In genomic region chr19:35775298-35776101, GRCh38 we compare ENCODE assay signal across 8 cellular contexts. TPM values are rescaled to one million over a fixed set of nuclear protein-coding genes. Genes with fewer than 3 reads are reported as not detected.
DNase-seq lines count a peak whose midpoint lies in the region; ATAC-seq and TF ChIP-seq lines count a peak whose summit lies in the region.

A gene with protein sequence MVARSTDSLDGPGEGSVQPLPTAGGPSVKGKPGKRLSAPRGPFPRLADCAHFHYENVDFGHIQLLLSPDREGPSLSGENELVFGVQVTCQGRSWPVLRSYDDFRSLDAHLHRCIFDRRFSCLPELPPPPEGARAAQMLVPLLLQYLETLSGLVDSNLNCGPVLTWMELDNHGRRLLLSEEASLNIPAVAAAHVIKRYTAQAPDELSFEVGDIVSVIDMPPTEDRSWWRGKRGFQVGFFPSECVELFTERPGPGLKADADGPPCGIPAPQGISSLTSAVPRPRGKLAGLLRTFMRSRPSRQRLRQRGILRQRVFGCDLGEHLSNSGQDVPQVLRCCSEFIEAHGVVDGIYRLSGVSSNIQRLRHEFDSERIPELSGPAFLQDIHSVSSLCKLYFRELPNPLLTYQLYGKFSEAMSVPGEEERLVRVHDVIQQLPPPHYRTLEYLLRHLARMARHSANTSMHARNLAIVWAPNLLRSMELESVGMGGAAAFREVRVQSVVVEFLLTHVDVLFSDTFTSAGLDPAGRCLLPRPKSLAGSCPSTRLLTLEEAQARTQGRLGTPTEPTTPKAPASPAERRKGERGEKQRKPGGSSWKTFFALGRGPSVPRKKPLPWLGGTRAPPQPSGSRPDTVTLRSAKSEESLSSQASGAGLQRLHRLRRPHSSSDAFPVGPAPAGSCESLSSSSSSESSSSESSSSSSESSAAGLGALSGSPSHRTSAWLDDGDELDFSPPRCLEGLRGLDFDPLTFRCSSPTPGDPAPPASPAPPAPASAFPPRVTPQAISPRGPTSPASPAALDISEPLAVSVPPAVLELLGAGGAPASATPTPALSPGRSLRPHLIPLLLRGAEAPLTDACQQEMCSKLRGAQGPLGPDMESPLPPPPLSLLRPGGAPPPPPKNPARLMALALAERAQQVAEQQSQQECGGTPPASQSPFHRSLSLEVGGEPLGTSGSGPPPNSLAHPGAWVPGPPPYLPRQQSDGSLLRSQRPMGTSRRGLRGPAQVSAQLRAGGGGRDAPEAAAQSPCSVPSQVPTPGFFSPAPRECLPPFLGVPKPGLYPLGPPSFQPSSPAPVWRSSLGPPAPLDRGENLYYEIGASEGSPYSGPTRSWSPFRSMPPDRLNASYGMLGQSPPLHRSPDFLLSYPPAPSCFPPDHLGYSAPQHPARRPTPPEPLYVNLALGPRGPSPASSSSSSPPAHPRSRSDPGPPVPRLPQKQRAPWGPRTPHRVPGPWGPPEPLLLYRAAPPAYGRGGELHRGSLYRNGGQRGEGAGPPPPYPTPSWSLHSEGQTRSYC (plus strand): TSS chr19:35775564. CDS start chr19:35775659, 95 bp downstream.

- under 1% methylated on average over 53 of the region's 82 CpGs for WGBS in prostate gland
- WGBS in urinary bladder: 1% methylated on average over 80 of the region's 82 CpGs

- H3K36me3 ChIP-seq in prostate gland (no peaks in the 10 kb centered on the region), urinary bladder (ENCODE audit: insufficient read depth) (no peaks in the 10 kb centered on the region)

- intact Hi-C loops in left ventricle myocardium superior (cut with micrococcal nuclease) (no loop called here), prostate gland (cut with DNase I) (no loop called here)

- peak in 2 of 4 experiments; percentile 3 to 19 for TF ChIP-seq CTCF in prostate gland (IDR thresholded peaks at IDR 0.05)

- DNase-seq in NCI-H187 (lab: John Stamatoyannopoulos, UW) (peak; percentile 98 to 99), T-helper 17 cell (peak; percentile 98 to 99 (median 99)), amygdala (lab: John Stamatoyannopoulos, UW) (peak; percentile 56 to 99 (median 95)), left ventricle myocardium superior (peak; percentile 100), prostate gland (ENCODE audit: low spot score) (peak; percentile 98)

- H3K4me3 Mint-ChIP-seq in T-helper 17 cell: peak within 1 kb of the TSS; percentile 89

- H3K36me3 Mint-ChIP-seq in T-helper 17 cell (ENCODE audit: low read depth): no peaks in the 10 kb centered on the region

- H3K4me1 ChIP-seq in prostate gland (replicated peaks) (no peaks in the 10 kb centered on the region), urinary bladder (ENCODE audit: insufficient read depth) (no peaks in the 10 kb centered on the region)

- no peak for TF ChIP-seq POLR2A in prostate gland (IDR thresholded peaks at IDR 0.05)

- peaks cover 21% of the 10 kb centered on the region for H3K4me1 Mint-ChIP-seq in T-helper 17 cell

- no peak within 1 kb of the TSS for H3K27ac Mint-ChIP-seq in T-helper 17 cell

- peak within 1 kb of the TSS in 1 of 2 donors; percentile 39 for H3K27ac ChIP-seq in prostate gland
- H3K27ac ChIP-seq in urinary bladder (ENCODE audit: low read depth): no peak within 1 kb of the TSS

- no peaks in the 10 kb centered on the region for H3K9me3 ChIP-seq in T-helper 17 cell (ENCODE audit: control insufficient read depth, low read length, poor library complexity, severe bottlenecking)
- H3K9me3 ChIP-seq in prostate gland: no peaks in the 10 kb centered on the region

- H3K27me3 Mint-ChIP-seq in T-helper 17 cell: no peaks in the 10 kb centered on the region

- peak; percentile 93 for ATAC-seq in GM18502 (IDR thresholded peaks at IDR 0.05; ENCODE audit: poor library complexity, unreplicated experiment)
- peak; percentile 76 for ATAC-seq in HG02943 (IDR thresholded peaks at IDR 0.05; ENCODE audit: low read depth, unreplicated experiment)
- ATAC-seq in T-helper 17 cell: peak; percentile 99
- ATAC-seq in left ventricle myocardium superior: peak; percentile 99

- H3K4me3 ChIP-seq in prostate gland: peak within 1 kb of the TSS; percentile 68 to 84
- H3K4me3 ChIP-seq in urinary bladder (ENCODE audit: low read depth, low read length): peak within 1 kb of the TSS; percentile 83

- no peaks in the 10 kb centered on the region for H3K27me3 ChIP-seq in prostate gland (replicated peaks; ENCODE audit: insufficient read depth)

RNA-seq across cellular contexts. Expression of the gene that starts here (rescaled TPM):
- total RNA-seq in T-helper 17 cell (10 to 100 TPM; 16.4 to 20.5 TPM), left ventricle myocardium superior (4.2 TPM), prostate gland (10 to 100 TPM; 13.2 to 38.1 TPM), urinary bladder (17.4 TPM)
- polyA plus RNA-seq in urinary bladder: 10.2 TPM
